Comparison of ENCODE assay signal across 7 cellular contexts in the genomic region with DNA sequence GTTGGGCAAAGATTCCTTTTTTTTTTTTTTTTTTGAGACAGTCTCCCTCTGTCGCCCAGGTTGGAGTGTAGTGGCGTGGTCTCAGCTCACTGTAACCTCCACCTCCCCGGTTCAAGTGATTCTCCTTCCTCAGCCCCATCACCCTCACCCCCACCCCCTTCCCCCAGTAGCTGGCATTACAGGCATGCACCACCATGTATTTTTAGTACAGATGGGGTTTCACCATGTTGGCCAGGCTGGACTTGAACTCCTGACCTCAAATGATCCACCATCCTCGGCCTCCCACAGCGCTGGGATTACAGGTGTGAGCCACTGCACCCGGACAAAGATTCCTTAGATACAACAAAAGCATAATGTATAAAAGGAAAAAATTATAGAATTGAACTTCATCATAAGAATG. TPM values are rescaled to one million over a fixed set of nuclear protein-coding genes. Genes with fewer than 3 reads are reported as not detected.
DNase-seq lines count a peak whose midpoint lies in the region; ATAC-seq and TF ChIP-seq lines count a peak whose summit lies in the region.
"Not testable (repeated sequence)": the region's sequence is repeated elsewhere in the genome, so short reads cannot be mapped to it uniquely, and the experiment has no call there.

No MANE protein-coding gene starts in this region.

- not testable (repeated sequence) for H3K79me2 ChIP-seq in trophoblast cell (ENCODE audit: control insufficient read depth, insufficient read depth, low read length, poor library complexity)

- not testable (repeated sequence) for DNase-seq in endothelial cell (ENCODE audit: low spot score); Right ventricle myocardium superior; left ventricle myocardium superior; trophoblast cell; tibial artery
- peak in 1 of 2 donors; percentile 75 for DNase-seq in gastrocnemius medialis

- H3K4me1 ChIP-seq in trophoblast cell (ENCODE audit: control insufficient read depth in 1 of 2, insufficient read depth in 2 of 2, low read length in 2 of 2) = not testable (repeated sequence)
- H3K4me1 ChIP-seq in gastrocnemius medialis (peaks cover 40 to 41% of the 10 kb centered on the region in 2 donors), tibial artery (peaks cover 0 to 49% (median 26%) of the 10 kb centered on the region in 4 donors)

- not testable (repeated sequence) for H2BK120ac ChIP-seq in trophoblast cell (ENCODE audit: insufficient read depth, low read length, poor library complexity)

- peaks cover 26% of the 10 kb centered on the region for H3K4me1 Mint-ChIP-seq in endothelial cell (ENCODE audit: unreplicated experiment)

- H3K4ac ChIP-seq in trophoblast cell (ENCODE audit: low read depth, low read length) = not testable (repeated sequence)

- not testable (repeated sequence) for TF ChIP-seq CTCF in C4-2B (conservative IDR thresholded peaks at IDR 0.05); endothelial cell (IDR thresholded peaks at IDR 0.05; ENCODE audit: unreplicated experiment); gastrocnemius medialis (IDR thresholded peaks at IDR 0.05 in 4 of 5, conservative IDR thresholded peaks at IDR 0.05 in 1 of 5); tibial artery (IDR thresholded peaks at IDR 0.05)

- not testable (repeated sequence) for H4K12ac ChIP-seq in trophoblast cell (ENCODE audit: low read depth, low read length)

- peaks cover 15% of the 10 kb centered on the region for H3K36me3 Mint-ChIP-seq in endothelial cell (ENCODE audit: low read depth, unreplicated experiment)

- not testable (repeated sequence) for H3K9me3 ChIP-seq in trophoblast cell (ENCODE audit: insufficient read depth, low read depth, low read length); gastrocnemius medialis; tibial artery

- not testable (repeated sequence) for H4K91ac ChIP-seq in trophoblast cell (ENCODE audit: low read depth, low read length)

- H2AFZ ChIP-seq in trophoblast cell (ENCODE audit: insufficient read depth, low read length, poor library complexity) = not testable (repeated sequence)

- not testable (repeated sequence) for H3K27me3 ChIP-seq in trophoblast cell (ENCODE audit: insufficient read depth, low read length); gastrocnemius medialis; tibial artery

- H3K27me3 Mint-ChIP-seq in endothelial cell (ENCODE audit: unreplicated experiment) = not testable (repeated sequence)

- H3K4me2 ChIP-seq in trophoblast cell (ENCODE audit: low read length) = not testable (repeated sequence)

- H3K27ac ChIP-seq in C4-2B (peak overlapping the region; percentile 78), gastrocnemius medialis (peak overlapping the region; percentile 86 to 91 (median 88)), tibial artery (peak overlapping the region; percentile 7 to 87)
- H3K27ac ChIP-seq in trophoblast cell (ENCODE audit: low read depth, low read length) = not testable (repeated sequence)

- H3K4me3 ChIP-seq in trophoblast cell (ENCODE audit: low read depth, low read length); gastrocnemius medialis; tibial artery: not testable (repeated sequence)

- not testable (repeated sequence) for H4K8ac ChIP-seq in trophoblast cell (ENCODE audit: low read depth, low read length)

- peak overlapping the region; percentile 67 for H2BK12ac ChIP-seq in trophoblast cell (ENCODE audit: low read length)

- in situ Hi-C loops in gastrocnemius medialis (cut with MboI; ENCODE audit: low sequenced_read_pairs in 4 of 4) = loop anchor here in 2 of 4 donors (10.0 kb wide), 2 partner anchors 56 to 66 kb away; partner anchors contain the start of gene MYOZ1 (in 1 of the 2)

- ATAC-seq in Right ventricle myocardium superior (ENCODE audit: poor library complexity) = peak; percentile 5
- peak; percentile 15 for ATAC-seq in left ventricle myocardium superior
- peak in 1 of 2 donors; percentile 16 for ATAC-seq in gastrocnemius medialis

- H3K36me3 ChIP-seq in trophoblast cell (ENCODE audit: control insufficient read depth in 1 of 2, insufficient read depth in 2 of 2, low read length in 2 of 2); gastrocnemius medialis; tibial artery: not testable (repeated sequence)

- H3K23ac ChIP-seq in trophoblast cell (ENCODE audit: low read length) = not testable (repeated sequence)

- not testable (repeated sequence) for H3K18ac ChIP-seq in trophoblast cell (ENCODE audit: low read length)

- H2BK5ac ChIP-seq in trophoblast cell (ENCODE audit: low read depth, low read length, poor library complexity) = not testable (repeated sequence)

- WGBS in trophoblast cell (ENCODE audit: extremely low coverage, insufficient coverage, insufficient read length) = no CpG with 5 or more reads among the region's 6 CpGs

- not testable (repeated sequence) for H3K14ac ChIP-seq in trophoblast cell (ENCODE audit: low read length)

- not testable (repeated sequence) for H3K9me3 Mint-ChIP-seq in endothelial cell (ENCODE audit: unreplicated experiment)

- peak overlapping the region; percentile 42 for H3K27ac Mint-ChIP-seq in endothelial cell (ENCODE audit: unreplicated experiment)

- TF ChIP-seq POLR2A in gastrocnemius medialis (IDR thresholded peaks at IDR 0.05) = not testable (repeated sequence)

- peak overlapping the region; percentile 77 for H3K4me3 Mint-ChIP-seq in endothelial cell (ENCODE audit: unreplicated experiment)

- H3K9ac ChIP-seq in trophoblast cell (ENCODE audit: low read length) = not testable (repeated sequence)

- H2AK5ac ChIP-seq in trophoblast cell (ENCODE audit: low read length) = not testable (repeated sequence)

- intact Hi-C loops in Right ventricle myocardium superior (cut with DNase I); left ventricle myocardium superior (cut with micrococcal nuclease); tibial artery (cut with DNase I; ENCODE audit: low total_unique reads): not testable (repeated sequence)
- intact Hi-C loops in gastrocnemius medialis (cut with DNase I; ENCODE audit: low total_unique reads) = loop anchor here (5.0 to 10.0 kb wide), 2 partner anchors 296 to 887 kb away; partner anchors contain the start of genes CAMK2G and MCU

- H3K79me1 ChIP-seq in trophoblast cell (ENCODE audit: low read length) = not testable (repeated sequence)

RNA-seq across cellular contexts. Expression of gene USP54, which starts 12.2 kb away (rescaled TPM):
- total RNA-seq in endothelial cell (ENCODE audit: unreplicated experiment) (267 TPM), Right ventricle myocardium superior (22.5 TPM), left ventricle myocardium superior (22.4 TPM), gastrocnemius medialis (100 to 1,000 TPM in 3 of 4 donors, 10 to 100 TPM in 1; 89.8 to 276 (median 154) TPM)
- polyA plus RNA-seq in trophoblast cell (2013) = 7.0 and 7.8 TPM in 2 replicates
